Comparison of ENCODE assay signal across 9 cellular contexts in the genomic region with DNA sequence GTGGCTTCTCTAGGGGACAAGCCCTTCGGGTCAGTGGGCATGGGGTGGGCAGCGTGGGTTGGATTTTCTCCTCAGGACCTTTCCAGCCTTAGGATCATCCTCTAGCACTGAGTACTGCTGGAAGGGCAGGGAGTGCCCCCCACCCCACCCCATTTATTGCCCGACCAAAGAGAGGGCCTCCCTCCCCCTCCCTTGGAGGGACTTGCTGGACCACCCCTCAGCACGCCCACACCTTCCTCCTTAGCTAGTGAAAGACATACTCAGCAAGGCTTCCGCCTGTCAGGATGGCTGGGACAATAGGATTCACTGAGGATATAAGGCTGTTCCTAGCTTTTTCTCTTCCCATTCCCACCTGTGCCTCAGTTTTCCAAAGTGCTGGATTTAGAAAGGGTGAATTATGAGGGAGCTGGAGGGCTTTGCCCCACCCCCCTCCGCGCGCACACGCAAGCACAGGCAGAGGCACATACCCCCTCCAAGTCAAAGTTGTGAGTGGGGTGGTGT. TPM values are rescaled to one million over a fixed set of nuclear protein-coding genes. Genes with fewer than 3 reads are reported as not detected.
DNase-seq lines count a peak whose midpoint lies in the region; ATAC-seq and TF ChIP-seq lines count a peak whose summit lies in the region.
"Had no signal": no experiment of that assay in that cellular context is flagged by ENCODE, and none has a peak within 500 bp of the region (broad histone marks: within the 10 kb centered on the region; RNA-seq: fewer than 3 reads in every experiment).

No MANE protein-coding gene starts in this region.

- no peaks in the 10 kb centered on the region for H3K27me3 Mint-ChIP-seq in MCF 10A (ENCODE audit: insufficient read depth, unreplicated experiment)

- WGBS in aorta, 2 donors: 33 to 35% methylated on average over 9 of the region's 9 CpGs

- no peak for ATAC-seq in Right ventricle myocardium inferior
- no peak for ATAC-seq in aorta (ENCODE audit: low FRiP score)
- ATAC-seq in GM18861 (IDR thresholded peaks at IDR 0.05; ENCODE audit: unreplicated experiment): no peak

- POLR2A ChIA-PET in MCF 10A (lab: Yijun Ruan, JAX): interaction anchor here (1.3 to 5.4 kb wide), 5 partner anchors 11 to 25 kb away, joined by 5 to 62 read pairs (median 8); partner anchors contain the start of gene HSP90AB1

- BruUV-seq in MCF 10A (replicated peaks; lab: Mats Ljungman, UMichigan): no TSS peak

- H3K9ac ChIP-seq in mucosa of rectum (ENCODE audit: low read depth in 1 of 2, low read length in 2 of 2): peak overlapping the region in 1 of 2 donors; percentile 37

- H3K27ac ChIP-seq in left ventricle myocardium inferior (replicated peaks) (peak overlapping the region; percentile 98), mucosa of rectum (ENCODE audit: low read depth in 2 of 2, low read length in 2 of 2) (peak overlapping the region in 1 of 2 donors; percentile 56), aorta (ENCODE audit: low read depth in 1 of 2, low read length in 2 of 2) (peak overlapping the region; percentile 74 to 78)

- H3K4me1 Mint-ChIP-seq in MCF 10A (ENCODE audit: insufficient read depth, unreplicated experiment): peaks cover 47% of the 10 kb centered on the region

- DNase-seq in left ventricle myocardium inferior (no peak), Right ventricle myocardium inferior (ENCODE audit: missing footprints) (no peak), MCF 10A (ENCODE audit: unreplicated experiment) (no peak), aorta (peak in 1 of 2 donors; percentile 44), NOMO-1 treated with DMSO at 0.1 percent for 48 hours (lab: John Stamatoyannopoulos, UW; ENCODE audit: unreplicated experiment) (no peak)
- DNase-seq in stimulated activated CD4-positive, alpha-beta T cell treated with anti-CD3 and anti-CD28 coated beads, Interleukin-4, amount 100 ng/mL, for 24 hours: no peak

- TF ChIP-seq CTCF in left ventricle myocardium inferior (IDR thresholded peaks at IDR 0.05; ENCODE audit: borderline replicate concordance) (no peak), MCF 10A (IDR thresholded peaks at IDR 0.05; ENCODE audit: unreplicated experiment) (no peak)

- H3K27me3 ChIP-seq in left ventricle myocardium inferior (ENCODE audit: low read depth) (no peaks in the 10 kb centered on the region), mucosa of rectum (ENCODE audit: control insufficient read depth in 2 of 2, insufficient read depth in 2 of 2, low read length in 2 of 2) (no peaks in the 10 kb centered on the region), aorta (ENCODE audit: control insufficient read depth in 1 of 2, insufficient read depth in 2 of 2, low read length in 1 of 2) (no peaks in the 10 kb centered on the region)

- peak overlapping the region; percentile 68 for H3K4me3 Mint-ChIP-seq in MCF 10A (ENCODE audit: unreplicated experiment)

- H3K9me3 Mint-ChIP-seq in MCF 10A (ENCODE audit: unreplicated experiment): no peaks in the 10 kb centered on the region

- H3K4me1 ChIP-seq in left ventricle myocardium inferior: peaks cover 98% of the 10 kb centered on the region
- H3K4me1 ChIP-seq in mucosa of rectum (ENCODE audit: control insufficient read depth in 2 of 2, insufficient read depth in 2 of 2, low read length in 2 of 2): peaks cover 39 to 45% of the 10 kb centered on the region in 2 donors
- no peaks in the 10 kb centered on the region for H3K4me1 ChIP-seq in aorta (ENCODE audit: control insufficient read depth in 1 of 2, insufficient read depth in 2 of 2, low read length in 2 of 2)

- H3K36me3 Mint-ChIP-seq in MCF 10A (ENCODE audit: insufficient read depth, unreplicated experiment): no peaks in the 10 kb centered on the region

- no peaks in the 10 kb centered on the region for H3K9me3 ChIP-seq in left ventricle myocardium inferior (replicated peaks)
- no peaks in the 10 kb centered on the region for H3K9me3 ChIP-seq in mucosa of rectum (ENCODE audit: control insufficient read depth in 2 of 2, low read length in 2 of 2)
- no peaks in the 10 kb centered on the region for H3K9me3 ChIP-seq in aorta (ENCODE audit: control insufficient read depth, low read length)

- intact Hi-C loops in left ventricle myocardium inferior (cut with micrococcal nuclease): no loop called here
- intact Hi-C loops in Right ventricle myocardium inferior (cut with DNase I): loop anchor here (10.0 kb wide), 1 partner anchor 448 kb away; the partner anchor contains the start of gene VEGFA
- intact Hi-C loops in MCF 10A (cut with micrococcal nuclease): no loop called here
- intact Hi-C loops in aorta (cut with DNase I): no loop called here

- no peaks in the 10 kb centered on the region for H3K36me3 ChIP-seq in left ventricle myocardium inferior
- no peaks in the 10 kb centered on the region for H3K36me3 ChIP-seq in mucosa of rectum (ENCODE audit: control insufficient read depth in 2 of 2, insufficient read depth in 2 of 2, low read length in 2 of 2)
- H3K36me3 ChIP-seq in aorta (ENCODE audit: control insufficient read depth in 1 of 2, insufficient read depth in 2 of 2, low read length in 1 of 2): no peaks in the 10 kb centered on the region

- CTCF ChIA-PET in MCF 10A (lab: Yijun Ruan, JAX): interaction anchor here (0.6 to 6.0 kb wide), 8 partner anchors 10 to 127 kb away, joined by 3 to 52 read pairs (median 4); partner anchors contain the start of gene SLC35B2

- H3K4me3 ChIP-seq in left ventricle myocardium inferior (peak overlapping the region; percentile 88), mucosa of rectum (ENCODE audit: low read length in 2 of 2) (peak overlapping the region; percentile 39 to 51), aorta (ENCODE audit: low read length in 2 of 2) (peak overlapping the region in 1 of 2 donors; percentile 61)

- H3K27ac Mint-ChIP-seq in MCF 10A (ENCODE audit: low read depth, unreplicated experiment): no peak overlapping the region

RNA-seq across cellular contexts. Expression of gene SLC29A1, which starts 0.9 kb away (rescaled TPM):
- total RNA-seq in left ventricle myocardium inferior (154 TPM), Right ventricle myocardium inferior (170 TPM), MCF 10A (2022) (6.8 and 7.0 TPM in 2 replicates), aorta (100 to 1,000 TPM; 121 to 142 TPM)
- 100 to 1,000 TPM in 1 of 2 donors, 10 to 100 TPM in 1; 38.3 to 120 TPM for polyA plus RNA-seq in aorta

RNA-seq across cellular contexts. Expression of gene MYMX, which starts 5.8 kb away (rescaled TPM):
- total RNA-seq in left ventricle myocardium inferior: 0.36 TPM
- not detected for total RNA-seq in Right ventricle myocardium inferior
- not detected in 2 replicates for total RNA-seq in MCF 10A (2022)
- total RNA-seq in aorta: 1 to 10 TPM in 1 of 2 donors, not detected in 1; 1.6 TPM
- 1 to 10 TPM in 1 of 2 donors, not detected in 1; 1.3 TPM for polyA plus RNA-seq in aorta
- total RNA-seq: lung microvascular endothelial cell had no signal

RNA-seq across cellular contexts. Expression of gene HSP90AB1, which starts 24.4 kb away (rescaled TPM):
- total RNA-seq in left ventricle myocardium inferior (786 TPM), Right ventricle myocardium inferior (867 TPM), MCF 10A (2022) (546 and 577 TPM in 2 replicates), aorta (100 to 1,000 TPM; 490 to 636 TPM)
- polyA plus RNA-seq in aorta: 100 to 1,000 TPM; 385 to 391 TPM

RNA-seq across cellular contexts. Expression of gene SLC35B2, which starts 34.8 kb away (rescaled TPM):
- total RNA-seq in left ventricle myocardium inferior (20.2 TPM), Right ventricle myocardium inferior (21.3 TPM), MCF 10A (2022) (27.1 and 31.3 TPM in 2 replicates), aorta (10 to 100 TPM; 23.4 to 26.0 TPM)
- 10 to 100 TPM; 10.6 to 27.7 TPM for polyA plus RNA-seq in aorta

RNA-seq across cellular contexts. Expression of gene NFKBIE, which starts 42.8 kb away (rescaled TPM):
- total RNA-seq in left ventricle myocardium inferior (2.1 TPM), Right ventricle myocardium inferior (2.4 TPM), MCF 10A (2022) (6.0 and 8.8 TPM in 2 replicates), aorta (10 to 100 TPM in 1 of 2 donors, 1 to 10 TPM in 1; 5.4 to 10.9 TPM)
- polyA plus RNA-seq in aorta: 1 to 10 TPM; 3.5 to 4.4 TPM

Comparison
In these comparisons a context has a peak if more than half of its experiments do, and no peak if none do; other contexts are left out.
1. RNA of gene SLC29A1, which starts 0.9 kb away (total RNA-seq): 170 TPM in Right ventricle myocardium inferior (single experiment), 154 TPM in left ventricle myocardium inferior (single experiment) and 121 to 142 TPM in aorta; 6.8 to 7.0 TPM in MCF 10A; every median in the first group is over 10 times any median in the second.